In the genomic region with DNA sequence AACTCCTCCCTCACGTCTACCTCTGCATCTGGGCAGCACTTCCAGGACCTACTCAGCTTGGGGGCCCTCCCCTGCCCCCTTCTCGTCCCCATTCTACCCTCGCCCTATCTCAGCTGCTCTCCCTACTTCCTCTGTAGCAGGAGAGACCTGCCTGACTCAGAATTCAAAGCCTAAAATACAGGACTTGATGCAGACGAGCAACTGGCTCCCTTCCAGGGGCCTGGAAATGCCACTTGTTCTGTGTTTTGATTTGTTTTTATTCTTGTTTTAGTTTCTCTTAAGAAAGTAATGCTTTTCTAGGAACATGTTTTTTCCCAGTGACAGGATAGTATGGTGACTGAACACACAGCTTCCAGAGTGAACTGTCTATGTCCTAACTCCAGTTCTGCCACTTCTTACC, we compare ENCODE assay signal across 4 cellular contexts.
"Had no signal": no experiment of that assay in that cellular context is flagged by ENCODE, and none has a peak within 500 bp of the region (broad histone marks: within the 10 kb centered on the region; RNA-seq: fewer than 3 reads in every experiment).

No MANE protein-coding gene starts in this region.

- DNase-seq: IMR-90, KBM-7 had no signal

- H3K27ac ChIP-seq: HL-60 had no signal

- H3K4me3 ChIP-seq: K562 had no signal
